9 cellular contexts compared by ENCODE assay signal in genomic region chr5:142011572-142012185, GRCh38. TPM values are rescaled to one million over a fixed set of nuclear protein-coding genes. Genes with fewer than 3 reads are reported as not detected.
DNase-seq lines count a peak whose midpoint lies in the region; ATAC-seq and TF ChIP-seq lines count a peak whose summit lies in the region.
"Had no signal": no experiment of that assay in that cellular context is flagged by ENCODE, and none has a peak within 500 bp of the region (broad histone marks: within the 10 kb centered on the region; RNA-seq: fewer than 3 reads in every experiment).

No MANE protein-coding gene starts in this region.

- no peaks in the 10 kb centered on the region for H3K9me3 Mint-ChIP-seq in CD8-positive, alpha-beta T cell
- H3K9me3 Mint-ChIP-seq in endothelial cell (ENCODE audit: unreplicated experiment) = no peaks in the 10 kb centered on the region

- no peaks in the 10 kb centered on the region for H3K36me3 ChIP-seq in CD8-positive, alpha-beta T cell (ENCODE audit: insufficient read depth, low read length)
- H3K36me3 ChIP-seq in SU-DHL-6 (ENCODE audit: low read length) (no peaks in the 10 kb centered on the region), osteoblast (ENCODE audit: insufficient read depth, low read length) (peaks cover 22% of the 10 kb centered on the region)
- H3K36me3 ChIP-seq: prostate gland had no signal

- H3K79me2 ChIP-seq in SU-DHL-6 (ENCODE audit: insufficient read depth, low read length) (no peaks in the 10 kb centered on the region), osteoblast (ENCODE audit: insufficient read depth, low read length) (peaks cover 16% of the 10 kb centered on the region)

- no peak for TF ChIP-seq CTCF in CD8-positive, alpha-beta T cell (IDR thresholded peaks at IDR 0.05)
- no peak for TF ChIP-seq CTCF in SU-DHL-6 (IDR thresholded peaks at IDR 0.05; ENCODE audit: insufficient read depth, low read length, poor library complexity, severe bottlenecking)
- TF ChIP-seq CTCF in endothelial cell (IDR thresholded peaks at IDR 0.05; ENCODE audit: unreplicated experiment) = no peak
- no peak for TF ChIP-seq CTCF in osteoblast (IDR thresholded peaks at IDR 0.05; ENCODE audit: extremely low read depth, low read depth, low read length)

- intact Hi-C loops in CD8-positive, alpha-beta T cell (cut with DNase I, micrococcal nuclease) = loop anchor here (1.0 to 10.0 kb wide), 5 partner anchors 43 to 343 kb away; partner anchors contain the start of genes NDFIP1 (in 2 of the 2) and RNF14 (in 1 of the 2)

- H3K27me3 ChIP-seq in CD8-positive, alpha-beta T cell (ENCODE audit: insufficient read depth, low read length) = no peaks in the 10 kb centered on the region
- H3K27me3 ChIP-seq in SU-DHL-6 (ENCODE audit: low read length) (no peaks in the 10 kb centered on the region), osteoblast (ENCODE audit: insufficient read depth, low read length) (no peaks in the 10 kb centered on the region)

- H3K36me3 Mint-ChIP-seq in CD8-positive, alpha-beta T cell = peaks cover 11% of the 10 kb centered on the region
- peaks cover 4% of the 10 kb centered on the region for H3K36me3 Mint-ChIP-seq in endothelial cell (ENCODE audit: low read depth, unreplicated experiment)

- H3K4me2 ChIP-seq in SU-DHL-6 (ENCODE audit: low read depth, low read length, poor library complexity, severe bottlenecking) (peak overlapping the region; percentile 80), osteoblast (ENCODE audit: insufficient read depth, low read length) (peak overlapping the region; percentile 87)

- no peaks in the 10 kb centered on the region for H3K9me3 ChIP-seq in CD8-positive, alpha-beta T cell (ENCODE audit: low read length)
- H3K9me3 ChIP-seq in SU-DHL-6 (ENCODE audit: insufficient read depth, low read length) = no peaks in the 10 kb centered on the region
- no peaks in the 10 kb centered on the region for H3K9me3 ChIP-seq in osteoblast (ENCODE audit: low read depth, low read length)
- H3K9me3 ChIP-seq: prostate gland had no signal

- POLR2A ChIA-PET in CD8-positive, alpha-beta T cell (lab: Charles Lee) = interaction anchor here (1.1 to 3.0 kb wide), 9 partner anchors 13 to 212 kb away, joined by 3 to 22 read pairs (median 4); partner anchors contain the start of genes NDFIP1 and RNF14

- no peak for DNase-seq in CD8-positive, alpha-beta T cell
- DNase-seq in endothelial cell (ENCODE audit: low spot score) = no peak
- DNase-seq in osteoblast (ENCODE audit: insufficient read length, low spot score, missing footprints) = no peak
- DNase-seq in iPS-NIHi7 (ENCODE audit: extremely low spot score) = no peak
- DNase-seq in RKO (ENCODE audit: low spot score) = no peak
- DNase-seq in NCI-H2227 (lab: John Stamatoyannopoulos, UW; ENCODE audit: unreplicated experiment) = no peak

- H4K20me1 ChIP-seq in SU-DHL-6 (ENCODE audit: low read depth, low read length) = no peaks in the 10 kb centered on the region
- peaks cover 3% of the 10 kb centered on the region for H4K20me1 ChIP-seq in osteoblast (ENCODE audit: insufficient read depth, low read length)

- peak overlapping the region; percentile 78 for H3K4me3 ChIP-seq in CD8-positive, alpha-beta T cell (ENCODE audit: low read depth, low read length)
- H3K4me3 ChIP-seq in SU-DHL-6 (ENCODE audit: insufficient read depth, low read length, poor library complexity, severe bottlenecking) (no peak overlapping the region), osteoblast (ENCODE audit: insufficient read depth, low read length) (peak overlapping the region; percentile 89)

- peaks cover 63% of the 10 kb centered on the region for H3K4me1 ChIP-seq in CD8-positive, alpha-beta T cell (ENCODE audit: insufficient read depth, low read length)
- peaks cover 32% of the 10 kb centered on the region for H3K4me1 ChIP-seq in osteoblast (ENCODE audit: insufficient read depth, low read length)

- CTCF ChIA-PET in CD8-positive, alpha-beta T cell (lab: Charles Lee) = interaction anchor here (0.7 to 10.8 kb wide), 21 partner anchors 8 to 420 kb away, joined by 3 to 152 read pairs (median 4); partner anchors contain the start of gene NDFIP1

- H2AFZ ChIP-seq in SU-DHL-6 (ENCODE audit: low read depth, low read length, severe bottlenecking) = no peak overlapping the region
- H2AFZ ChIP-seq in osteoblast (ENCODE audit: low read length) = peak overlapping the region; percentile 78

- no peaks in the 10 kb centered on the region for H3F3A ChIP-seq in SU-DHL-6 (ENCODE audit: insufficient read depth)

- no peak overlapping the region for H3K9ac ChIP-seq in SU-DHL-6 (ENCODE audit: low read length)

- no peaks in the 10 kb centered on the region for H3K27me3 Mint-ChIP-seq in CD8-positive, alpha-beta T cell (ENCODE audit: low read depth)
- H3K27me3 Mint-ChIP-seq in endothelial cell (ENCODE audit: unreplicated experiment) = no peaks in the 10 kb centered on the region

- H3K27ac ChIP-seq in CD8-positive, alpha-beta T cell (ENCODE audit: low read depth, low read length) = no peak overlapping the region
- H3K27ac ChIP-seq in SU-DHL-6 (ENCODE audit: low read depth, low read length) (no peak overlapping the region), osteoblast (ENCODE audit: low read depth, low read length) (peak overlapping the region; percentile 86)

- H3K27ac Mint-ChIP-seq in CD8-positive, alpha-beta T cell = peak overlapping the region; percentile 90
- peak overlapping the region; percentile 11 for H3K27ac Mint-ChIP-seq in endothelial cell (ENCODE audit: unreplicated experiment)

- H3K4me3 Mint-ChIP-seq in CD8-positive, alpha-beta T cell = peak overlapping the region; percentile 83
- H3K4me3 Mint-ChIP-seq in endothelial cell (ENCODE audit: unreplicated experiment) = peak overlapping the region; percentile 88

- no peak for ATAC-seq in CD8-positive, alpha-beta T cell
- no peak for ATAC-seq in HG02840 (IDR thresholded peaks at IDR 0.05; ENCODE audit: low FRiP score, unreplicated experiment)

- no peaks in the 10 kb centered on the region for H3K9me2 ChIP-seq in SU-DHL-6 (replicated peaks; ENCODE audit: insufficient read depth, low read length)

- peaks cover 73% of the 10 kb centered on the region for H3K4me1 Mint-ChIP-seq in CD8-positive, alpha-beta T cell (ENCODE audit: low read depth)
- peaks cover 16% of the 10 kb centered on the region for H3K4me1 Mint-ChIP-seq in endothelial cell (ENCODE audit: unreplicated experiment)

RNA-seq across cellular contexts. Expression of gene GNPDA1, which starts 1.1 kb away (rescaled TPM):
- total RNA-seq in CD8-positive, alpha-beta T cell = 1 to 10 TPM; 5.2 TPM
- total RNA-seq in endothelial cell (ENCODE audit: unreplicated experiment) (59.5 TPM), osteoblast (56.5 and 65.1 TPM in 2 replicates)

RNA-seq across cellular contexts. Expression of gene RNF14, which starts 42.8 kb away (rescaled TPM):
- 10 to 100 TPM; 11.3 to 12.8 TPM for total RNA-seq in CD8-positive, alpha-beta T cell
- 51.6 TPM for total RNA-seq in endothelial cell (ENCODE audit: unreplicated experiment)
- 69.0 and 90.8 TPM in 2 replicates for total RNA-seq in osteoblast

RNA-seq across cellular contexts. Expression of gene PCDH12, which starts 53.7 kb away (rescaled TPM):
- total RNA-seq in CD8-positive, alpha-beta T cell = not detected
- 64.0 TPM for total RNA-seq in endothelial cell (ENCODE audit: unreplicated experiment)
- total RNA-seq in osteoblast = under 0.01 TPM in 1 of 2 replicates, not detected in the other

Comparison
In these comparisons a context has a peak if more than half of its experiments do, and no peak if none do; other contexts are left out.
1. RNA of gene PCDH12, which starts 53.7 kb away (total RNA-seq): 64.0 TPM in endothelial cell (single experiment); not detected in CD8-positive, alpha-beta T cell and under 0.01 TPM in osteoblast; every median in the first group is over 10 times any median in the second.